In the genomic region with DNA sequence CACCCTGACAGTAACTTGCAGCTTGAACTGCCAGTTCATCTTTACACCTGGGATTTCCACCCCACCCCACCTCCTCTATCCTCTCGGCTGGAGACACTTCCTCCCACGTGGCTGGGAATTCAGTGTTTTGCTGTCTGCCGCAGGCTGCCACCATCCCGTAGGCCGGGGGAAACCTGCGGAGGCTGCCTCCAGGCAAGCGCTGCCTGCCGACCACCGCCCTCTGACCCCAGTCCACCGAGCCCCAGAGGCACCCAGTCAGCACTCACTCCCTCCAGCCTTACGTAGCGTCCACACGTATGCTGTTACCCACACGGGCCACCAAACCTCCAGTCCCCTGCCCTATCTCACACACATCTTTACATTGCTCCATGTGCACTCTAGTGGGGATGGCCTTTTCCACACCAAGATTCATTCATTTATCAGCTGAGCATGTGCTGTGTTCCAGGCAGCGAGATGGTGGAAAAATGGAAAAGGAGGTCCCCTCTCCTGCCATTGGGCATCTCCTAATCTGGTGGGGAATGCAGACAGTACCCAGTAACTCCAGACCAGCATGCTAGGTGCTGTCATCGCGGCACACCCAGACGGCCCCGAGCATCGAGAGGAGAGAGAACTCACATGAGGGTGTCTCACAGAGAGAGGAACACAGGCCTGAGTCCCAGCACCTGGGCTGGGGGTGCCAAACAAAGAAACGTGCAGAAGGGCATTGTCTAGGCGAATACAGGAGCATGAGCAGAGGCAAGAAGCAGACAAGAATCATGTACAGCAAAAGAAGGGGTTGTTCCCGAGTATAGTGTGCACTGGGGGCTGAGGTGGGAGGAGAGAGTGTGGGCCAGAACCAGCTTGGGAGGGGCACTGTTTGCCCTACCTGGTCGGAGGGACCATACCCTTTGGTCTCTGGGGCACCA, we compare ENCODE assay signal across 18 cellular contexts.
DNase-seq lines count a peak whose midpoint lies in the region; ATAC-seq and TF ChIP-seq lines count a peak whose summit lies in the region.
"Had no signal": no experiment of that assay in that cellular context is flagged by ENCODE, and none has a peak within 500 bp of the region (broad histone marks: within the 10 kb centered on the region; RNA-seq: fewer than 3 reads in every experiment).

No MANE protein-coding gene starts in this region.

- H3K9ac ChIP-seq in KMS-11 (peak overlapping the region; percentile 33; the same call in 1 of the 2 replicates), trophoblast cell (ENCODE audit: low read length) (no peak overlapping the region)
- H3K9ac ChIP-seq: parathyroid adenoma had no signal

- H3K18ac ChIP-seq in trophoblast cell (ENCODE audit: low read length) = peak overlapping the region; percentile 30

- no peak overlapping the region for H2AFZ ChIP-seq in KMS-11 (ENCODE audit: low read depth)
- peak overlapping the region; percentile 19 for H2AFZ ChIP-seq in trophoblast cell (ENCODE audit: insufficient read depth, low read length, poor library complexity)
- H2AFZ ChIP-seq: parathyroid adenoma had no signal

- ATAC-seq in effector memory CD8-positive, alpha-beta T cell (replicated peaks) = no peak
- no peak for ATAC-seq in HG02981 (IDR thresholded peaks at IDR 0.05; ENCODE audit: unreplicated experiment)
- ATAC-seq: mucosa of descending colon, T-cell had no signal

- peak overlapping the region; percentile 21 for H2BK120ac ChIP-seq in trophoblast cell (ENCODE audit: insufficient read depth, low read length, poor library complexity)

- intact Hi-C loops in activated CD4-positive, alpha-beta T cell treated with anti-CD3 and anti-CD28 coated beads, Interleukin-2, amount 10 ng/mL, durations not matched to agents 24 days and 14 days (cut with micrococcal nuclease) = no loop called here

- no peak overlapping the region for H2BK5ac ChIP-seq in trophoblast cell (ENCODE audit: low read depth, low read length, poor library complexity)

- H2AK5ac ChIP-seq in trophoblast cell (ENCODE audit: low read length) = peak overlapping the region; percentile 34

- H3K9me3 Mint-ChIP-seq in activated CD4-positive, alpha-beta T cell treated with anti-CD3 and anti-CD28 coated beads, Interleukin-2, amount 10 ng/mL, durations not matched to agents 24 days and 14 days = no peaks in the 10 kb centered on the region
- H3K9me3 Mint-ChIP-seq in effector memory CD8-positive, alpha-beta T cell = no peaks in the 10 kb centered on the region
- H3K9me3 Mint-ChIP-seq in HFFc6 = no peaks in the 10 kb centered on the region; the same call in 1 of the 2 replicates
- H3K9me3 Mint-ChIP-seq: activated naive CD4-positive, alpha-beta T cell treated with anti-CD3 and anti-CD28 coated beads for 36 hours; CD4-positive, alpha-beta T cell; T-cell had no signal

- H3K79me2 ChIP-seq in KMS-11 (ENCODE audit: insufficient read depth, low read depth) (no peaks in the 10 kb centered on the region), trophoblast cell (ENCODE audit: control insufficient read depth, insufficient read depth, low read length, poor library complexity) (peaks cover 11% of the 10 kb centered on the region)

- no peak overlapping the region for H3K23ac ChIP-seq in trophoblast cell (ENCODE audit: low read length)

- peak; percentile 5; the same call in 1 of the 2 replicates for TF ChIP-seq CTCF in KMS-11 (conservative IDR thresholded peaks at IDR 0.05; ENCODE audit: low read depth, low read length)
- TF ChIP-seq CTCF in HFFc6 (IDR thresholded peaks at IDR 0.05) = no peak

- peak overlapping the region; percentile 71 for H2BK12ac ChIP-seq in trophoblast cell (ENCODE audit: low read length)

- H4K12ac ChIP-seq in trophoblast cell (ENCODE audit: low read depth, low read length) = no peak overlapping the region

- H3K4me1 ChIP-seq in KMS-11 (ENCODE audit: low read depth, poor library complexity, severe bottlenecking) (peaks cover 70% of the 10 kb centered on the region), trophoblast cell (ENCODE audit: control insufficient read depth in 1 of 2, insufficient read depth in 2 of 2, low read length in 2 of 2) (peaks cover 70 to 74% of the 10 kb centered on the region in 2 experiments)

- H3K14ac ChIP-seq in trophoblast cell (ENCODE audit: low read length) = peak overlapping the region; percentile 54

- H4K91ac ChIP-seq in trophoblast cell (ENCODE audit: low read depth, low read length) = peak overlapping the region; percentile 85

- H3K4me2 ChIP-seq in KMS-11 (peak overlapping the region; percentile 83), trophoblast cell (ENCODE audit: low read length) (no peak overlapping the region)

- no peaks in the 10 kb centered on the region for H3K27me3 Mint-ChIP-seq in activated CD4-positive, alpha-beta T cell treated with anti-CD3 and anti-CD28 coated beads, Interleukin-2, amount 10 ng/mL, durations not matched to agents 24 days and 14 days
- H3K27me3 Mint-ChIP-seq in effector memory CD8-positive, alpha-beta T cell = no peaks in the 10 kb centered on the region
- H3K27me3 Mint-ChIP-seq in HFFc6 (ENCODE audit: insufficient read depth) = peaks cover 7% of the 10 kb centered on the region
- H3K27me3 Mint-ChIP-seq: CD4-positive, alpha-beta T cell; T-cell had no signal

- H3K79me1 ChIP-seq in trophoblast cell (ENCODE audit: low read length) = peaks cover 70% of the 10 kb centered on the region

- H3K27ac Mint-ChIP-seq in activated CD4-positive, alpha-beta T cell treated with anti-CD3 and anti-CD28 coated beads, Interleukin-2, amount 10 ng/mL, durations not matched to agents 24 days and 14 days = peak overlapping the region; percentile 3
- H3K27ac Mint-ChIP-seq in effector memory CD8-positive, alpha-beta T cell = peak overlapping the region; percentile 81 to 95
- no peak overlapping the region; the same call in 1 of the 2 replicates for H3K27ac Mint-ChIP-seq in HFFc6
- H3K27ac Mint-ChIP-seq: activated naive CD4-positive, alpha-beta T cell treated with anti-CD3 and anti-CD28 coated beads for 36 hours; CD4-positive, alpha-beta T cell had no signal

- H3K4me3 ChIP-seq in KMS-11 (IDR thresholded peaks at IDR 0.05; ENCODE audit: insufficient read depth, low read depth, low read length) (no peak overlapping the region), trophoblast cell (ENCODE audit: low read depth, low read length) (no peak overlapping the region)
- H3K4me3 ChIP-seq: mucosa of descending colon had no signal

- DNase-seq in activated CD4-positive, alpha-beta T cell treated with anti-CD3 and anti-CD28 coated beads, Interleukin-2, amount 10 ng/mL, durations not matched to agents 24 days and 14 days = no peak
- DNase-seq in activated CD4-positive, alpha-beta T cell treated with anti-CD3 and anti-CD28 coated beads for 48 hours = no peak
- DNase-seq in effector memory CD8-positive, alpha-beta T cell = no peak
- DNase-seq in trophoblast cell (peak in 1 of 2 donors; percentile 36), NCI-H510A (lab: John Stamatoyannopoulos, UW) (no peak), HFFc6 (no peak)
- DNase-seq: activated naive CD4-positive, alpha-beta T cell treated with anti-CD3 and anti-CD28 coated beads for 36 hours; CD4-positive, alpha-beta T cell; islet precursor cell; NCI-H1105 treated with DMSO at 0.1 percent for 48 hours; NCI-H774; stimulated activated naive CD4-positive, alpha-beta T cell; T-cell had no signal

- H3K4me3 Mint-ChIP-seq in activated CD4-positive, alpha-beta T cell treated with anti-CD3 and anti-CD28 coated beads, Interleukin-2, amount 10 ng/mL, durations not matched to agents 24 days and 14 days = no peak overlapping the region
- H3K4me3 Mint-ChIP-seq in effector memory CD8-positive, alpha-beta T cell = peak overlapping the region; percentile 26 to 44
- H3K4me3 Mint-ChIP-seq in HFFc6 = no peak overlapping the region
- H3K4me3 Mint-ChIP-seq: activated naive CD4-positive, alpha-beta T cell treated with anti-CD3 and anti-CD28 coated beads for 36 hours; CD4-positive, alpha-beta T cell; T-cell had no signal

- peak overlapping the region; percentile 21 for H3K4ac ChIP-seq in trophoblast cell (ENCODE audit: low read depth, low read length)

- H3K4me1 Mint-ChIP-seq in activated CD4-positive, alpha-beta T cell treated with anti-CD3 and anti-CD28 coated beads, Interleukin-2, amount 10 ng/mL, durations not matched to agents 24 days and 14 days = peaks cover 15% of the 10 kb centered on the region
- H3K4me1 Mint-ChIP-seq in effector memory CD8-positive, alpha-beta T cell (ENCODE audit: low read depth in 2 of 2) = peaks cover 21 to 26% of the 10 kb centered on the region in 2 donors
- H3K4me1 Mint-ChIP-seq in HFFc6 (ENCODE audit: low read depth) = peaks cover 52% of the 10 kb centered on the region

- no peaks in the 10 kb centered on the region for H3K9me3 ChIP-seq in trophoblast cell (ENCODE audit: insufficient read depth, low read depth, low read length)
- H3K9me3 ChIP-seq: mucosa of descending colon had no signal

- no peaks in the 10 kb centered on the region for H4K20me1 ChIP-seq in KMS-11 (ENCODE audit: insufficient read depth)

- H4K8ac ChIP-seq in trophoblast cell (ENCODE audit: low read depth, low read length) = peak overlapping the region; percentile 3

- no peaks in the 10 kb centered on the region for H3K27me3 ChIP-seq in KMS-11 (ENCODE audit: insufficient read depth, low read depth)
- H3K27me3 ChIP-seq in trophoblast cell (ENCODE audit: insufficient read depth, low read length) = no peaks in the 10 kb centered on the region

- peak overlapping the region; percentile 82 for H3K27ac ChIP-seq in KMS-11
- H3K27ac ChIP-seq in trophoblast cell (ENCODE audit: low read depth, low read length) = no peak overlapping the region
- H3K27ac ChIP-seq: 22Rv1, parathyroid adenoma had no signal

- WGBS in trophoblast cell (ENCODE audit: extremely low coverage, insufficient coverage, insufficient read length) = no CpG with 5 or more reads among the region's 24 CpGs

- no peaks in the 10 kb centered on the region for H3K36me3 ChIP-seq in KMS-11 (ENCODE audit: insufficient read depth)
- H3K36me3 ChIP-seq in trophoblast cell (ENCODE audit: control insufficient read depth in 1 of 2, insufficient read depth in 2 of 2, low read length in 2 of 2) = no peaks in the 10 kb centered on the region

- no peaks in the 10 kb centered on the region for H3K36me3 Mint-ChIP-seq in activated CD4-positive, alpha-beta T cell treated with anti-CD3 and anti-CD28 coated beads, Interleukin-2, amount 10 ng/mL, durations not matched to agents 24 days and 14 days (ENCODE audit: low read depth)
- H3K36me3 Mint-ChIP-seq in effector memory CD8-positive, alpha-beta T cell (ENCODE audit: insufficient read depth) = peaks cover 4% of the 10 kb centered on the region
- peaks cover 16% of the 10 kb centered on the region for H3K36me3 Mint-ChIP-seq in HFFc6 (ENCODE audit: low read depth)
- H3K36me3 Mint-ChIP-seq: T-cell had no signal

Comparison
In these comparisons a context has a peak if more than half of its experiments do, and no peak if none do; other contexts are left out.
1. H3K4me3 Mint-ChIP-seq: peak in effector memory CD8-positive, alpha-beta T cell (2 of 2); none in activated CD4-positive, alpha-beta T cell treated with anti-CD3 and anti-CD28 coated beads, Interleukin-2, amount 10 ng/mL, durations not matched to agents 24 days and 14 days (single experiment) and HFFc6 (single experiment).